In the genomic region with DNA sequence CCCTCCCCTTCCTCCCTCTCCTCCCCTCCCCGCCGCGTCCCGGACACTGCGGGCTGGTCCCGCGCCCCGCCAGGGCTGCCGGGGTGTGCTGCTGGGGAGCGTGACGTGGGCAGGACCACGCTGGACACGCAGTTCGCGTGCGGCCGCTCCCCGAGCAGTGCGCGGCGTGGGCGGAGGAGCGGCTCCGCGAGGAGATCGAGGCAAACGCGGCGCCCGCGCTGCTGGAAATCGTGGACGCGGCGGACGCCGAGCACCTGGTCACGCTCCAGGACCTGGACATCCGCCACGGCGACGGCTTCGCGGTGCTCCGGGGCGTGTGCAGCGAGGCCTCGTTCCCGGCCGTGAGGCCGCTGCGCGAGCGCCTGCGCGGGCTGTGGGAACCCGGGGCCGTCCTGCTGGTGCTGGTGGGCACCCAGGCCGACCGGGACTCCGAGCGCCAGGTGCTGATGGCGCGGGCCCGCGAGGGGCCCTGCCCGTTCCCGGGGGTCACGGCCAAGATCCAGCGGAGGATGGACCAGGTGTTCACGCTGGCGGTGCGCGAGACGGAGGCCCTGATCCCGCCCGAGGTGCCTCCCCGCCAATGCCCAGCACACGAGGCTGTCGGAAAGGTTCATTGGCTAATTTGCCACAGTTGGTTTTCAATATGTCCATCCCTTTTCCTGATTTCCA, we compare ENCODE assay signal across 12 cellular contexts.
A peak's percentile ranks its signal among the peaks of the same experiment; 100 is the strongest.
DNase-seq lines count a peak whose midpoint lies in the region; ATAC-seq, FAIRE-seq and TF ChIP-seq lines count a peak whose summit lies in the region.
"Had no signal": no experiment of that assay in that cellular context is flagged by ENCODE, and none has a peak within 500 bp of the region (broad histone marks: within the 10 kb centered on the region; RNA-seq: fewer than 3 reads in every experiment).

No MANE protein-coding gene starts in this region.

- peaks cover 14% of the 10 kb centered on the region for H3K9me3 Mint-ChIP-seq in activated naive CD8-positive, alpha-beta T cell treated with anti-CD3 and anti-CD28 coated beads for 36 hours

- peaks cover 64% of the 10 kb centered on the region for H3K27me3 Mint-ChIP-seq in activated naive CD8-positive, alpha-beta T cell treated with anti-CD3 and anti-CD28 coated beads for 36 hours

- POLR2A ChIA-PET in K562 (lab: Yijun Ruan, JAX): interaction anchor here (0.9 to 1.7 kb wide), 3 partner anchors 10 to 335 kb away, joined by 3 to 7 read pairs (median 3); no protein-coding TSS in a partner anchor

- TF ChIP-seq EP300 in K562 (IDR thresholded peaks at IDR 0.05; ENCODE audit: low read length): no peak
- TF ChIP-seq EP300 in sigmoid colon (IDR thresholded peaks at IDR 0.05): no peak

- peak overlapping the region; percentile 72 for H2AFZ ChIP-seq in K562 (ENCODE audit: low read depth, low read length)

- H3K9ac ChIP-seq in K562 (ENCODE audit: insufficient read depth in 1 of 2, low read depth in 2 of 2, low read length in 2 of 2) (peak overlapping the region; percentile 59 to 84), iPS-15b (ENCODE audit: low read depth, low read length) (peak overlapping the region; percentile 47)

- no TSS peak for BruUV-seq in K562 (replicated peaks; lab: Mats Ljungman, UMichigan)

- ATAC-seq in K562: peak; percentile 25
- no peak for ATAC-seq in GM21367 (IDR thresholded peaks at IDR 0.05; ENCODE audit: unreplicated experiment)

- TF ChIP-seq RAD21 in K562 (CRISPR knock-in tag; conservative IDR thresholded peaks at IDR 0.05 in 1 of 2, IDR thresholded peaks at IDR 0.05 in 1 of 2): no peak

- H3K4me1 ChIP-seq in K562 (replicated peaks in 1 of 2; ENCODE audit: control insufficient read depth in 2 of 2, insufficient read depth in 2 of 2, low read length in 2 of 2) (peaks cover 20 to 35% of the 10 kb centered on the region in 2 experiments; a peak in 4 of 5 replicates), iPS-15b (ENCODE audit: control insufficient read depth, insufficient read depth, low read length) (peaks cover 4% of the 10 kb centered on the region), sigmoid colon (peaks cover 0 to 14% (median 13%) of the 10 kb centered on the region in 4 donors)

- H3K4me2 ChIP-seq in K562 (ENCODE audit: insufficient read depth, low read length): peak overlapping the region; percentile 63

- peaks cover 23% of the 10 kb centered on the region; the same call in 2 of the 3 replicates for H3K79me2 ChIP-seq in K562 (ENCODE audit: control insufficient read depth, insufficient read depth, low read length)

- TF ChIP-seq CTCF in K562 (IDR thresholded peaks at IDR 0.05 in 2 of 3, conservative IDR thresholded peaks at IDR 0.05 in 1 of 3; ENCODE audit: insufficient read depth in 2 of 3, low read depth in 1 of 3, low read length in 3 of 3) (no peak), sigmoid colon (IDR thresholded peaks at IDR 0.05) (no peak)

- peaks cover 10% of the 10 kb centered on the region for H3K9me3 ChIP-seq in K562 (replicated peaks; ENCODE audit: control insufficient read depth, insufficient read depth, low read depth, low read length)
- no peaks in the 10 kb centered on the region for H3K9me3 ChIP-seq in iPS-15b (ENCODE audit: control insufficient read depth, insufficient read depth, low read length)
- H3K9me3 ChIP-seq in sigmoid colon: peaks cover 0 to 12% (median 4%) of the 10 kb centered on the region in 4 donors

- H3K27me3 ChIP-seq in K562 (ENCODE audit: control insufficient read depth in 2 of 2, insufficient read depth in 2 of 2, low read length in 2 of 2): no peaks in the 10 kb centered on the region
- H3K27me3 ChIP-seq in iPS-15b (ENCODE audit: control insufficient read depth, insufficient read depth, low read length): peaks cover 24% of the 10 kb centered on the region
- peaks cover 0 to 21% (median 0%) of the 10 kb centered on the region in 3 donors for H3K27me3 ChIP-seq in sigmoid colon

- H4K20me1 ChIP-seq in K562 (replicated peaks; ENCODE audit: control insufficient read depth, insufficient read depth, low read length): no peaks in the 10 kb centered on the region

- H3K27ac ChIP-seq in K562 (ENCODE audit: extremely low read depth, low read depth, low read length) (peak overlapping the region; percentile 71), sigmoid colon (peak overlapping the region; percentile 76 to 84 (median 80))
- H3K27ac ChIP-seq: epithelial cell of prostate had no signal

- H3K4me3 ChIP-seq in K562: peak overlapping the region; percentile 38
- peak overlapping the region; percentile 62 for H3K4me3 ChIP-seq in iPS-15b (ENCODE audit: low read depth, low read length)
- peak overlapping the region; percentile 35 to 60 (median 54) for H3K4me3 ChIP-seq in sigmoid colon

- H3K27ac Mint-ChIP-seq in activated naive CD8-positive, alpha-beta T cell treated with anti-CD3 and anti-CD28 coated beads for 36 hours: no peak overlapping the region

- intact Hi-C loops in K562 (cut with micrococcal nuclease) (loop anchor here (10.0 kb wide), 1 partner anchor 77 kb away; no protein-coding TSS in a partner anchor), sigmoid colon (cut with DNase I) (no loop called here)

- H3K9me1 ChIP-seq in K562 (ENCODE audit: control insufficient read depth, insufficient read depth, low read length): no peaks in the 10 kb centered on the region

- H3K36me3 ChIP-seq in K562 (ENCODE audit: control insufficient read depth, insufficient read depth, low read length) (no peaks in the 10 kb centered on the region), iPS-15b (ENCODE audit: control insufficient read depth, insufficient read depth, low read length) (no peaks in the 10 kb centered on the region), sigmoid colon (no peaks in the 10 kb centered on the region)

- no peaks in the 10 kb centered on the region for H3K4me1 Mint-ChIP-seq in activated naive CD8-positive, alpha-beta T cell treated with anti-CD3 and anti-CD28 coated beads for 36 hours

- no peak for FAIRE-seq in K562 (lab: Jason Lieb, UNC)

- in situ Hi-C loops in K562 (cut with MboI): no loop called here

- CTCF ChIA-PET in K562 (lab: Yijun Ruan, JAX; ENCODE audit: low intra/inter-chr PET ratio): no interaction called here

- DNase-seq in GM03348 (ENCODE audit: low spot score) (peak; percentile 63), K562 (ENCODE audit: extremely low read depth in 1 of 4, low spot score in 3 of 4) (no peak), sigmoid colon (peak; percentile 79), NCI-H524 treated with DMSO at 0.1 percent for 48 hours (lab: John Stamatoyannopoulos, UW) (no peak), germinal center (ENCODE audit: low spot score) (no peak)
- DNase-seq in activated naive CD8-positive, alpha-beta T cell treated with anti-CD3 and anti-CD28 coated beads for 36 hours: no peak
- DNase-seq: activated CD4-positive, alpha-beta T cell treated with anti-CD3 and anti-CD28 coated beads, Interleukin-2, amount 50 U/mL, for 48 hours; NCI-H1930; stimulated activated CD4-positive, alpha-beta T cell treated with anti-CD3 and anti-CD28 coated beads, Interleukin-2, amount 100 ng/mL, for 48 hours had no signal

- 27% methylated on average over 28 of the region's 80 CpGs for WGBS in K562 (ENCODE audit: insufficient coverage, low coverage, missing lambda C conversion rate)
- WGBS in sigmoid colon, 2 donors: 7 to 19% methylated on average over 80 of the region's 80 CpGs

- no peak overlapping the region for H3K4me3 Mint-ChIP-seq in activated naive CD8-positive, alpha-beta T cell treated with anti-CD3 and anti-CD28 coated beads for 36 hours

- peaks cover 7% of the 10 kb centered on the region for H3K36me3 Mint-ChIP-seq in activated naive CD8-positive, alpha-beta T cell treated with anti-CD3 and anti-CD28 coated beads for 36 hours

- TF ChIP-seq POLR2A in K562 (conservative IDR thresholded peaks at IDR 0.05) (no peak), sigmoid colon (IDR thresholded peaks at IDR 0.05) (no peak)

TF ChIP-seq in K562, 482 proteins besides CTCF, POLR2A, EP300 and RAD21 (continues in another document):
- TF ChIP-seq SAP30 (IDR thresholded peaks at IDR 0.05; ENCODE audit: borderline replicate concordance, insufficient read depth, low read depth, low read length, poor library complexity, severe bottlenecking) (peak; percentile 38), TFAP4 (CRISPR knock-in tag; IDR thresholded peaks at IDR 0.05; ENCODE audit: borderline replicate concordance) (0 out of 2 replicates have a peak, but pooled peaks have one; percentile 31), SREBF2 (CRISPR knock-in tag; IDR thresholded peaks at IDR 0.05) (no peak), TEAD1 (CRISPR knock-in tag; IDR thresholded peaks at IDR 0.05) (peak in 1 of 2 experiments; percentile 50; a peak in 1 of 4 replicates), ATF3 (IDR thresholded peaks at IDR 0.05) (no peak), ATF3 (CRISPR knock-in tag; conservative IDR thresholded peaks at IDR 0.05) (no peak), RBFOX2 (IDR thresholded peaks at IDR 0.05; ENCODE audit: low read depth, low read length) (peak; percentile 66), SMARCB1 (IDR thresholded peaks at IDR 0.05; ENCODE audit: insufficient read length, low read depth) (no peak)

Comparison
In these comparisons a context has a peak if more than half of its experiments do, and no peak if none do; other contexts are left out.
1. DNase-seq: peak in GM03348 (single experiment) and sigmoid colon (single experiment); none in K562 (0 of 4), NCI-H524 treated with DMSO at 0.1 percent for 48 hours (single experiment), germinal center (single experiment) and activated naive CD8-positive, alpha-beta T cell treated with anti-CD3 and anti-CD28 coated beads for 36 hours (single experiment).
2. Peak in every context shown above with its lines, with median percentiles within 50 percentile points of each other: H3K4me3 ChIP-seq.